In genomic region chr11:8688414-8689362, GRCh38 we compare ENCODE assay signal across 1 cellular context.
TF ChIP-seq lines count a peak whose summit lies in the region.

No MANE protein-coding gene starts in this region.

TF ChIP-seq in HepG2, 621 proteins besides CTCF, POLR2A, EP300 and RAD21 (continued from another document and continues in another):
- peak; percentile 92 for TF ChIP-seq KIAA2018 (CRISPR knock-in tag; IDR thresholded peaks at IDR 0.05; ENCODE audit: borderline replicate concordance)
- TF ChIP-seq CAMTA2 (CRISPR knock-in tag; IDR thresholded peaks at IDR 0.05; ENCODE audit: borderline replicate concordance), result no peak
- no peak for TF ChIP-seq SIX1 (CRISPR knock-in tag; IDR thresholded peaks at IDR 0.05; ENCODE audit: borderline replicate concordance)
- no peak for TF ChIP-seq ZMAT3 (CRISPR knock-in tag; conservative IDR thresholded peaks at IDR 0.05)
- TF ChIP-seq NFE2L1 (CRISPR knock-in tag; IDR thresholded peaks at IDR 0.05; ENCODE audit: borderline replicate concordance), result 0 out of 2 replicates have a peak, but pooled peaks have one; percentile 11
- no peak for TF ChIP-seq MAFG (CRISPR knock-in tag; IDR thresholded peaks at IDR 0.05)
- TF ChIP-seq PRPF4 (IDR thresholded peaks at IDR 0.05; ENCODE audit: low read depth, low read length, poor library complexity, severe bottlenecking), result no peak
- TF ChIP-seq DPF2 (CRISPR knock-in tag; IDR thresholded peaks at IDR 0.05; ENCODE audit: borderline replicate concordance, low read depth), result no peak
- peak; percentile 73; the same call in 1 of the 2 replicates for TF ChIP-seq ZFY (CRISPR knock-in tag; IDR thresholded peaks at IDR 0.05)
- TF ChIP-seq GZF1 (CRISPR knock-in tag; IDR thresholded peaks at IDR 0.05), result peak; percentile 81; the same call in 1 of the 2 replicates
- no peak for TF ChIP-seq PCBP2 (optimal IDR thresholded peaks at IDR 0.05; ENCODE audit: low read depth, low read length, poor library complexity, severe bottlenecking)
- TF ChIP-seq ETS1 (CRISPR knock-in tag; IDR thresholded peaks at IDR 0.05), result peak; percentile 61; the same call in 1 of the 2 replicates
- TF ChIP-seq SP4 (CRISPR knock-in tag; IDR thresholded peaks at IDR 0.05), result peak; percentile 80
- TF ChIP-seq NR3C1 (CRISPR knock-in tag; IDR thresholded peaks at IDR 0.05), result no peak
- TF ChIP-seq MXD4 (CRISPR knock-in tag; IDR thresholded peaks at IDR 0.05), result no peak; the same call in 1 of the 2 replicates
- peak; percentile 73; the same call in 1 of the 2 replicates for TF ChIP-seq TMF1 (CRISPR knock-in tag; IDR thresholded peaks at IDR 0.05; ENCODE audit: low read depth)
- no peak for TF ChIP-seq MIER2 (CRISPR knock-in tag; IDR thresholded peaks at IDR 0.05)
- no peak for TF ChIP-seq ZBTB1 (CRISPR knock-in tag; IDR thresholded peaks at IDR 0.05; ENCODE audit: borderline replicate concordance)
- peak; percentile 69 for TF ChIP-seq KDM4B (CRISPR knock-in tag; IDR thresholded peaks at IDR 0.05)
- peak; percentile 98 for TF ChIP-seq KAT8 (CRISPR knock-in tag; IDR thresholded peaks at IDR 0.05)
- no peak for TF ChIP-seq MBNL3 (CRISPR knock-in tag; conservative IDR thresholded peaks at IDR 0.05)
- TF ChIP-seq NONO (IDR thresholded peaks at IDR 0.05), result no peak
- TF ChIP-seq NONO (CRISPR knock-in tag; conservative IDR thresholded peaks at IDR 0.05), result peak; percentile 98
- TF ChIP-seq ZNF773 (CRISPR knock-in tag; IDR thresholded peaks at IDR 0.05; ENCODE audit: borderline replicate concordance), result peak; percentile 58; the same call in 1 of the 2 replicates
- peak; percentile 76 for TF ChIP-seq ZNF670 (CRISPR knock-in tag; IDR thresholded peaks at IDR 0.05; ENCODE audit: borderline replicate concordance)
- peak; percentile 64; the same call in 1 of the 2 replicates for TF ChIP-seq ZNF691 (CRISPR knock-in tag; IDR thresholded peaks at IDR 0.05; ENCODE audit: borderline replicate concordance, low read depth)
- TF ChIP-seq TIGD3 (CRISPR knock-in tag; IDR thresholded peaks at IDR 0.05; ENCODE audit: borderline replicate concordance), result no peak
- TF ChIP-seq RARG (CRISPR knock-in tag; IDR thresholded peaks at IDR 0.05; ENCODE audit: low read depth), result no peak
- no peak for TF ChIP-seq GTF3A (CRISPR knock-in tag; conservative IDR thresholded peaks at IDR 0.05)
- TF ChIP-seq ZNF672 (CRISPR knock-in tag; IDR thresholded peaks at IDR 0.05), result no peak
- TF ChIP-seq SYNCRIP (IDR thresholded peaks at IDR 0.05; ENCODE audit: insufficient read depth, low read depth, low read length), result no peak
- no peak for TF ChIP-seq SRSF9 (IDR thresholded peaks at IDR 0.05; ENCODE audit: borderline replicate concordance, insufficient read depth, low read depth, low read length, poor library complexity, severe bottlenecking)
- TF ChIP-seq PBX3 (CRISPR knock-in tag; IDR thresholded peaks at IDR 0.05; ENCODE audit: borderline replicate concordance), result no peak
- no peak for TF ChIP-seq ZNF280D (CRISPR knock-in tag; IDR thresholded peaks at IDR 0.05)
- peak; percentile 64; the same call in 1 of the 2 replicates for TF ChIP-seq HCFC1 (IDR thresholded peaks at IDR 0.05; ENCODE audit: low read depth, low read length)
- TF ChIP-seq ELF3 (CRISPR knock-in tag; IDR thresholded peaks at IDR 0.05), result peak; percentile 88
- TF ChIP-seq CBX1 (IDR thresholded peaks at IDR 0.05; ENCODE audit: low read depth), result peak; percentile 70
- TF ChIP-seq ZNF800 (CRISPR knock-in tag; IDR thresholded peaks at IDR 0.05), result peak; percentile 86
- TF ChIP-seq RFX1 (IDR thresholded peaks at IDR 0.05), result no peak
- peak; percentile 82 for TF ChIP-seq STAT6 (CRISPR knock-in tag; IDR thresholded peaks at IDR 0.05; ENCODE audit: borderline replicate concordance)
